ENCODE assay signal across 8 cellular contexts in genomic region chr16:66740010-66740409, GRCh38. TPM values are rescaled to one million over a fixed set of nuclear protein-coding genes. Genes with fewer than 3 reads are reported as not detected.
DNase-seq lines count a peak whose midpoint lies in the region; ATAC-seq, FAIRE-seq and TF ChIP-seq lines count a peak whose summit lies in the region.

No MANE protein-coding gene starts in this region.

- FAIRE-seq in D721Med (lab: Jason Lieb, UNC): no peak

- ATAC-seq in naive thymus-derived CD8-positive, alpha-beta T cell: peak; percentile 56
- no peak for ATAC-seq in GM18873 (IDR thresholded peaks at IDR 0.05; ENCODE audit: low FRiP score, unreplicated experiment)
- ATAC-seq in HG02870 (IDR thresholded peaks at IDR 0.05; ENCODE audit: unreplicated experiment): no peak

- H3K4me1 Mint-ChIP-seq in naive thymus-derived CD8-positive, alpha-beta T cell: peaks cover 8 to 35% (median 19%) of the 10 kb centered on the region in 4 donors

- POLR2A ChIA-PET in naive thymus-derived CD8-positive, alpha-beta T cell (lab: Charles Lee): interaction anchor here (1.1 kb wide), 1 partner anchor 11 kb away, joined by 3 read pairs; the partner anchor contains the start of gene DYNC1LI2

- H3K27me3 Mint-ChIP-seq in naive thymus-derived CD8-positive, alpha-beta T cell: no peaks in the 10 kb centered on the region

- peak overlapping the region in 4 of 10 donors; percentile 12 to 63 (median 54) for H3K27ac Mint-ChIP-seq in naive thymus-derived CD8-positive, alpha-beta T cell

- peaks cover 4 to 90% (median 9%) of the 10 kb centered on the region in 3 donors for H3K36me3 Mint-ChIP-seq in naive thymus-derived CD8-positive, alpha-beta T cell

- no peak for DNase-seq in D721Med (ENCODE audit: insufficient read length, low spot score)
- peak; percentile 40 for DNase-seq in HT1080 (ENCODE audit: low read depth)
- DNase-seq in epidermal melanocyte (ENCODE audit: insufficient read length, low spot score): peak; percentile 53
- peak in 4 of 10 donors; percentile 20 to 34 (median 27) for DNase-seq in naive thymus-derived CD8-positive, alpha-beta T cell
- no peak for DNase-seq in OCI-M2 (lab: John Stamatoyannopoulos, UW; ENCODE audit: unreplicated experiment)

- TF ChIP-seq CTCF in D721Med (IDR thresholded peaks at IDR 0.05; ENCODE audit: insufficient read depth, missing control alignments): peak; percentile 56
- TF ChIP-seq CTCF in VCaP (conservative IDR thresholded peaks at IDR 0.05): peak; percentile 64

- H3K27ac ChIP-seq in VCaP: no peak overlapping the region

- H3K4me3 Mint-ChIP-seq in naive thymus-derived CD8-positive, alpha-beta T cell: no peak overlapping the region

- no peaks in the 10 kb centered on the region for H3K9me3 Mint-ChIP-seq in naive thymus-derived CD8-positive, alpha-beta T cell

RNA-seq across cellular contexts. Expression of gene DYNC1LI2, which starts 11.4 kb away (rescaled TPM):
- total RNA-seq in HT1080 (2014; rRNA removed; shearing (Covaris generic)): 29.6 and 52.9 TPM in 2 replicates
- polyA plus RNA-seq in HT1080 (2015; cell fraction: cytosol; rRNA removed): 38.2 and 45.8 TPM in 2 replicates
- 126 TPM in 2 replicates for polyA plus RNA-seq in HT1080 (2015; cell fraction: nucleus; rRNA removed)
- 10 to 100 TPM; 89.2 to 95.2 TPM for total RNA-seq in naive thymus-derived CD8-positive, alpha-beta T cell
- polyA plus RNA-seq in naive thymus-derived CD8-positive, alpha-beta T cell: 10 to 100 TPM; 25.7 to 37.3 (median 27.3) TPM

RNA-seq across cellular contexts. Expression of gene CMTM4, which starts 43.5 kb away (rescaled TPM):
- total RNA-seq in HT1080 (2014; rRNA removed; shearing (Covaris generic)): 27.0 and 34.4 TPM in 2 replicates
- polyA plus RNA-seq in HT1080 (2015; cell fraction: cytosol; rRNA removed): 22.7 and 30.2 TPM in 2 replicates
- 31.0 and 31.1 TPM in 2 replicates for polyA plus RNA-seq in HT1080 (2015; cell fraction: nucleus; rRNA removed)
- total RNA-seq in naive thymus-derived CD8-positive, alpha-beta T cell: 1 to 10 TPM; 2.0 to 3.1 TPM
- under 1 TPM in 2 of 3 donors, not detected in 1; 0.15 to 0.26 TPM for polyA plus RNA-seq in naive thymus-derived CD8-positive, alpha-beta T cell

Comparison
In these comparisons a context has a peak if more than half of its experiments do, and no peak if none do; other contexts are left out.
1. DNase-seq: peak in HT1080 (single experiment) and epidermal melanocyte (single experiment); none in D721Med (single experiment) and OCI-M2 (single experiment).
2. ATAC-seq: peak in naive thymus-derived CD8-positive, alpha-beta T cell (2 of 2); none in GM18873 (single experiment) and HG02870 (single experiment).